In the genomic region with DNA sequence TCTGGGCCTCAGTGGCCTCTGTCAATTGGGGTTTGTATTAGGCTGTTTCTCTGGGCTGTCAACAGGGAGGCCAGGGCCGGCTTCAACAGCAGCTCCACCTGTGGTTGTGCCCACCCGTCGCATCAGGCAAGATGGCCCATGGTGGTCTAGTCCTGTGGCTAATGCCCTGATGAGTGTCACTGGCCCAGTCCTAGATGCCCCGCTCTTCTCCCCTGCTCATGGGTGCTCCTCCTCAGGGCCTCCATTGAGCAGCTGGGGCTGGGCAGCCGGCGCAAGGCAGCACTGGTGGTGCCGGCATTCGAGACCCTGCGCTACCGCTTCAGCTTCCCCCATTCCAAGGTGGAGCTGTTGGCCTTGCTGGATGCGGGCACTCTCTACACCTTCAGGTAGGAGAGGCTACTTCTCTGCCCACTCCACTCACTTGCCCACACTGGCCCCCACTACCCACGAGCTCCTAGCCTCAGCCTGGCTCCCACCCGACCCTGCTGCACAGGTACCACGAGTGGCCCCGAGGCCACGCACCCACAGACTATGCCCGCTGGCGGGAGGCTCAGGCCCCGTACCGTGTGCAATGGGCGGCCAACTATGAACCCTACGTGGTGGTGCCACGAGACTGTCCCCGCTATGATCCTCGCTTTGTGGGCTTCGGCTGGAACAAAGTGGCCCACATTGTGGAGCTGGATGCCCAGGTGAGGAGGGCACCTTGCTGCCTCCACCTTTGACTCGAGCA, we compare ENCODE assay signal across 1 cellular context.
TF ChIP-seq lines count a peak whose summit lies in the region.

No MANE protein-coding gene starts in this region.

TF ChIP-seq in WTC11, 78 proteins besides CTCF, POLR2A, EP300 and RAD21 (continued from another document):
- TF ChIP-seq, protein P1, sequence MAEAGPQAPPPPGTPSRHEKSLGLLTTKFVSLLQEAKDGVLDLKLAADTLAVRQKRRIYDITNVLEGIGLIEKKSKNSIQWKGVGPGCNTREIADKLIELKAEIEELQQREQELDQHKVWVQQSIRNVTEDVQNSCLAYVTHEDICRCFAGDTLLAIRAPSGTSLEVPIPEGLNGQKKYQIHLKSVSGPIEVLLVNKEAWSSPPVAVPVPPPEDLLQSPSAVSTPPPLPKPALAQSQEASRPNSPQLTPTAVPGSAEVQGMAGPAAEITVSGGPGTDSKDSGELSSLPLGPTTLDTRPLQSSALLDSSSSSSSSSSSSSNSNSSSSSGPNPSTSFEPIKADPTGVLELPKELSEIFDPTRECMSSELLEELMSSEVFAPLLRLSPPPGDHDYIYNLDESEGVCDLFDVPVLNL (CRISPR knock-in tag; IDR thresholded peaks at IDR 0.05; ENCODE audit: borderline replicate concordance, low read depth), result no peak
- TF ChIP-seq HMGA2 (CRISPR knock-in tag; IDR thresholded peaks at IDR 0.05), result no peak
- no peak for TF ChIP-seq RELA (CRISPR knock-in tag; IDR thresholded peaks at IDR 0.05; ENCODE audit: borderline replicate concordance)
- TF ChIP-seq, protein P2, sequence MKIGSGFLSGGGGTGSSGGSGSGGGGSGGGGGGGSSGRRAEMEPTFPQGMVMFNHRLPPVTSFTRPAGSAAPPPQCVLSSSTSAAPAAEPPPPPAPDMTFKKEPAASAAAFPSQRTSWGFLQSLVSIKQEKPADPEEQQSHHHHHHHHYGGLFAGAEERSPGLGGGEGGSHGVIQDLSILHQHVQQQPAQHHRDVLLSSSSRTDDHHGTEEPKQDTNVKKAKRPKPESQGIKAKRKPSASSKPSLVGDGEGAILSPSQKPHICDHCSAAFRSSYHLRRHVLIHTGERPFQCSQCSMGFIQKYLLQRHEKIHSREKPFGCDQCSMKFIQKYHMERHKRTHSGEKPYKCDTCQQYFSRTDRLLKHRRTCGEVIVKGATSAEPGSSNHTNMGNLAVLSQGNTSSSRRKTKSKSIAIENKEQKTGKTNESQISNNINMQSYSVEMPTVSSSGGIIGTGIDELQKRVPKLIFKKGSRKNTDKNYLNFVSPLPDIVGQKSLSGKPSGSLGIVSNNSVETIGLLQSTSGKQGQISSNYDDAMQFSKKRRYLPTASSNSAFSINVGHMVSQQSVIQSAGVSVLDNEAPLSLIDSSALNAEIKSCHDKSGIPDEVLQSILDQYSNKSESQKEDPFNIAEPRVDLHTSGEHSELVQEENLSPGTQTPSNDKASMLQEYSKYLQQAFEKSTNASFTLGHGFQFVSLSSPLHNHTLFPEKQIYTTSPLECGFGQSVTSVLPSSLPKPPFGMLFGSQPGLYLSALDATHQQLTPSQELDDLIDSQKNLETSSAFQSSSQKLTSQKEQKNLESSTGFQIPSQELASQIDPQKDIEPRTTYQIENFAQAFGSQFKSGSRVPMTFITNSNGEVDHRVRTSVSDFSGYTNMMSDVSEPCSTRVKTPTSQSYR (CRISPR knock-in tag; IDR thresholded peaks at IDR 0.05), result no peak
- TF ChIP-seq ZNF219 (CRISPR knock-in tag; IDR thresholded peaks at IDR 0.05; ENCODE audit: borderline replicate concordance), result no peak
- TF ChIP-seq, protein P3, sequence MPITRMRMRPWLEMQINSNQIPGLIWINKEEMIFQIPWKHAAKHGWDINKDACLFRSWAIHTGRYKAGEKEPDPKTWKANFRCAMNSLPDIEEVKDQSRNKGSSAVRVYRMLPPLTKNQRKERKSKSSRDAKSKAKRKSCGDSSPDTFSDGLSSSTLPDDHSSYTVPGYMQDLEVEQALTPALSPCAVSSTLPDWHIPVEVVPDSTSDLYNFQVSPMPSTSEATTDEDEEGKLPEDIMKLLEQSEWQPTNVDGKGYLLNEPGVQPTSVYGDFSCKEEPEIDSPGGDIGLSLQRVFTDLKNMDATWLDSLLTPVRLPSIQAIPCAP (CRISPR knock-in tag; IDR thresholded peaks at IDR 0.05), result no peak
- no peak for TF ChIP-seq SOX15 (CRISPR knock-in tag; IDR thresholded peaks at IDR 0.05)
- no peak for TF ChIP-seq GRHL2 (CRISPR knock-in tag; IDR thresholded peaks at IDR 0.05; ENCODE audit: insufficient replicate concordance, severe bottlenecking)
- no peak for TF ChIP-seq SP1 (CRISPR knock-in tag; conservative IDR thresholded peaks at IDR 0.05)
- TF ChIP-seq ZNF423 (CRISPR knock-in tag; IDR thresholded peaks at IDR 0.05), result no peak
TF ChIP-seq in WTC11: peak in this region for 0.
